ENCODE assay signal across 19 cellular contexts in the genomic region with DNA sequence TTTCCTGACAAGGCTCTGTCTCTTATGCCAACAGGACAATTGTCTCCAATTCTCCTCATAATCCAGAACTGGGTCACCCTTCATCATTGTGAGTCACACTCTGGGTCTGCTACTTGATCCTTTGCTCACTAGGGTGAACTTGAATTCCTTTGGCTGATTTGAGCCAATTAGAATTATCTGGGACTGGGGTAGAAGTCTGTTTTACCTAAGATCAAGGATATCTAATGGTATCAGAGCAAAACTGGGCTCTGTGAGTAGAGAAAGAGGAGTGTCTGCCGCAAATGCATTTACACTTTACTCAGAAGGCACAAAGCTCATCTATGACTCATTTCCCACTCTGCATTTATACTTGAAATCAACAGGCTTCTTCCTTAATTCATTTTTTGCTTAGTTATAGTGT.
DNase-seq lines count a peak whose midpoint lies in the region; ATAC-seq and TF ChIP-seq lines count a peak whose summit lies in the region.
"Had no signal": no experiment of that assay in that cellular context is flagged by ENCODE, and none has a peak within 500 bp of the region (broad histone marks: within the 10 kb centered on the region; RNA-seq: fewer than 3 reads in every experiment).

No MANE protein-coding gene starts in this region.

- intact Hi-C loops in ovary (cut with DNase I): no loop called here

- no peaks in the 10 kb centered on the region for H3K36me3 ChIP-seq in ovary
- H3K36me3 ChIP-seq: BE2C, stomach had no signal

- ATAC-seq in HG02938 (IDR thresholded peaks at IDR 0.05; ENCODE audit: unreplicated experiment): no peak
- ATAC-seq: GM12878, mucosa of descending colon had no signal

- H3K4me3 ChIP-seq in epithelial cell of esophagus (ENCODE audit: low read length) (no peak overlapping the region), ovary (no peak overlapping the region)
- H3K4me3 ChIP-seq: GM12878, mucosa of descending colon, stomach had no signal

- H3K9me3 ChIP-seq in ovary: no peaks in the 10 kb centered on the region
- H3K9me3 ChIP-seq: BE2C, mucosa of descending colon, stomach had no signal

- no peaks in the 10 kb centered on the region for H3K4me1 ChIP-seq in ovary (ENCODE audit: insufficient read depth)
- H3K4me1 ChIP-seq: BE2C, stomach had no signal

- H3K27ac ChIP-seq in ovary: no peak overlapping the region
- H3K27ac ChIP-seq: stomach had no signal

- H3K27me3 ChIP-seq in ovary: no peaks in the 10 kb centered on the region
- H3K27me3 ChIP-seq: stomach had no signal

- WGBS in ovary, 3 donors: 86 to 93% (median 88%) methylated on average over 1 of the region's 1 CpG

- no peak for TF ChIP-seq CTCF in epithelial cell of esophagus (IDR thresholded peaks at IDR 0.05; ENCODE audit: insufficient read depth, low read depth, low read length, missing control alignments)
- TF ChIP-seq CTCF in ovary (IDR thresholded peaks at IDR 0.05): no peak

- no peak for TF ChIP-seq POLR2A in ovary (IDR thresholded peaks at IDR 0.05)

- no peak for TF ChIP-seq EP300 in ovary (IDR thresholded peaks at IDR 0.05)

- DNase-seq in GM04504 (ENCODE audit: low read depth) (peak; percentile 1), RPMI7951 (ENCODE audit: low read depth) (peak; percentile 14), epithelial cell of esophagus (ENCODE audit: low read depth) (peak; percentile 55), pulmonary artery endothelial cell (ENCODE audit: low read depth, low spot score) (peak; percentile 7), ovary (no peak), DMS153 (lab: John Stamatoyannopoulos, UW) (no peak)
- no peak for DNase-seq in activated CD8-positive, alpha-beta memory T cell treated with anti-CD3 and anti-CD28 coated beads, Interleukin-2, amount 50 U/mL, for 4 hours
- DNase-seq: activated B cell treated with CpG ODN at 0.5 μM for 24 hours; activated gamma-delta T cell treated with Interleukin-2 at 50 U/mL for 16 hours; BE2C; effector memory CD4-positive, alpha-beta T cell; Karpas-422; mucosa of descending colon; NCI-H1694 treated with DMSO at 0.1 percent for 48 hours; NCI-H510A treated with DMSO at 0.1 percent for 48 hours; OCI-M1; stomach had no signal

Comparison
In these comparisons a context has a peak if more than half of its experiments do, and no peak if none do; other contexts are left out.
1. DNase-seq: peak in GM04504 (single experiment), RPMI7951 (single experiment), epithelial cell of esophagus (single experiment) and pulmonary artery endothelial cell (single experiment); none in ovary (0 of 5), DMS153 (single experiment) and activated CD8-positive, alpha-beta memory T cell treated with anti-CD3 and anti-CD28 coated beads, Interleukin-2, amount 50 U/mL, for 4 hours (single experiment).